In the genomic region with DNA sequence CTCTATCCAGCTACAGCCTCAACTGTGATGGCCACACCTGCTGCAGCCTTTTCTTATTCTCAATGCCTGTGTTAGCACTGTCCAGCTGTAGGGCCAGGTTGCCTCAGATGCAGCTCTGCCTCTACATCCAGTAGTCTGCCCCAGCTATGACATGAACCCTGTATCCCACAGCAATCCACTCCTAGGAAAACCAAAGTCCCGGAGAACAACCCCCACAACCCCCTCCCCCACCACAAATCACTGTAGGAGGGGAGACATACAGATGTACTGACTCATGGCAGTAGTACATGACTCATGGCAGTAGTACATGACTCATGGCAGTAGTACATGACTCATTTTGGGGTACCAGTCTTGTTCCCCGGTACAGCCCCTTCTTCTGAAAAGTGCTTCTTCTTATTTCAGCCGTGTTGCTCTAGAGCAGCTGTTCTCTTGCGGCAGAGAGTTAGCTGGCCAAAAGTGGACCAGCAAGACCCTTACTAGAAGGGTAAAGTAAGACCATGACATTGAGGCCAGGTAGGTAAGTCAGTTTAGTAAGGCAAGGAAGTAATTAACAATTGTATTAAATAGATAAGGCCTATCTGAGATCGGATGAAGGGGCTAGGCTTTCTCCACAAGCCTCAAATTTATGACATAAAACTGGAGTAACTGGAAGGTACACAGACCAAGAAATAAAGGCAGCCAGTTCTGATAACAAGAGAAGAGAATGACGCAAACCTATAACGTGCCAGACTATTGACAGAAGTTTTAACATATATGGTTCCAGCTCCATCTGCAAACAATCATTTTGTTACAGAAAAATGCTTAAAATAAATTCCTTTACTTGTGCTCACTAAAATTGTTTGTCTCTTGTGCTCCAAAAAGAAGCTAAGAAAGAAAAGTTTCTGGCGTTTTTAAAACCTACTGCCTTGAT, we compare ENCODE assay signal across 9 cellular contexts.
A peak's percentile ranks its signal among the peaks of the same experiment; 100 is the strongest.
DNase-seq lines count a peak whose midpoint lies in the region; ATAC-seq, FAIRE-seq and TF ChIP-seq lines count a peak whose summit lies in the region.
"Had no signal": no experiment of that assay in that cellular context is flagged by ENCODE, and none has a peak within 500 bp of the region (broad histone marks: within the 10 kb centered on the region; RNA-seq: fewer than 3 reads in every experiment).

No MANE protein-coding gene starts in this region.

- in situ Hi-C loops in GM12878 (cut with MboI) (no loop called here), G401 (cut with HindIII; ENCODE audit: low sequenced_read_pairs) (no loop called here)

- H3K9me3 Mint-ChIP-seq in glutamatergic neuron (ENCODE audit: unreplicated experiment) (no peaks in the 10 kb centered on the region), progenitor cell of endocrine pancreas (ENCODE audit: low read depth) (no peaks in the 10 kb centered on the region)
- H3K9me3 Mint-ChIP-seq: T-helper 1 cell treated with Interleukin-12 subunit alpha and Interleukin-12 subunit beta and Interleukin-4 antibody, amounts not matched to agents 30 μg/mL and 1 μg/mL, for 36 hours had no signal

- H4K20me1 ChIP-seq in GM12878 (ENCODE audit: control insufficient read depth, insufficient read depth), result no peaks in the 10 kb centered on the region

- POLR2A ChIA-PET in GM12878 (lab: Charles Lee), result no interaction called here

- RAD21 ChIA-PET in GM12878 (lab: Charles Lee; ENCODE audit: unreplicated experiment), result no interaction called here

- H3K9ac ChIP-seq in GM12878 (ENCODE audit: control insufficient read depth, insufficient read depth, low read length), result no peak overlapping the region

- H3K79me2 ChIP-seq in GM12878 (ENCODE audit: control insufficient read depth, insufficient read depth, low read length), result no peaks in the 10 kb centered on the region

- H3K27me3 ChIP-seq in GM12878 (replicated peaks in 1 of 2; ENCODE audit: control insufficient read depth in 2 of 2, insufficient read depth in 2 of 2, low read length in 1 of 2) (no peaks in the 10 kb centered on the region), esophagus muscularis mucosa (no peaks in the 10 kb centered on the region)

- H3K36me3 Mint-ChIP-seq in glutamatergic neuron (ENCODE audit: unreplicated experiment) (no peaks in the 10 kb centered on the region), progenitor cell of endocrine pancreas (ENCODE audit: insufficient read depth) (no peaks in the 10 kb centered on the region)

- DNase-seq in AG08396 (ENCODE audit: low spot score) (peak; percentile 27), GM12878 (ENCODE audit: low read depth, low spot score) (peak; percentile 12), glutamatergic neuron (no peak), esophagus muscularis mucosa (ENCODE audit: extremely low spot score) (no peak), G401 (ENCODE audit: low spot score) (no peak), progenitor cell of endocrine pancreas (ENCODE audit: low spot score, unreplicated experiment) (no peak)

- no peak overlapping the region for H3K4me3 Mint-ChIP-seq in glutamatergic neuron (ENCODE audit: unreplicated experiment)
- H3K4me3 Mint-ChIP-seq in progenitor cell of endocrine pancreas (ENCODE audit: low read depth), result no peak overlapping the region
- H3K4me3 Mint-ChIP-seq: T-helper 1 cell treated with Interleukin-12 subunit alpha and Interleukin-12 subunit beta and Interleukin-4 antibody, amounts not matched to agents 30 μg/mL and 1 μg/mL, for 36 hours had no signal

- SMC1A ChIA-PET in GM12878 (lab: Charles Lee; ENCODE audit: uncharacterized antibody, unreplicated experiment), result no interaction called here

- H2AFZ ChIP-seq in GM12878 (ENCODE audit: control insufficient read depth, low read depth, low read length), result no peak overlapping the region

- TF ChIP-seq CTCF in GM12878 (IDR thresholded peaks at IDR 0.05 in 2 of 3, conservative IDR thresholded peaks at IDR 0.05 in 1 of 3; ENCODE audit: control insufficient read depth in 2 of 3, extremely low read depth in 1 of 3, insufficient read depth in 1 of 3, low read depth in 3 of 3, low read length in 3 of 3) (no peak), glutamatergic neuron (IDR thresholded peaks at IDR 0.05; ENCODE audit: partially characterized antibody, unreplicated experiment) (no peak), esophagus muscularis mucosa (IDR thresholded peaks at IDR 0.05) (no peak), progenitor cell of endocrine pancreas (IDR thresholded peaks at IDR 0.05; ENCODE audit: unreplicated experiment) (no peak)

- 1% methylated on average over 8 of the region's 8 CpGs for WGBS in GM12878 (ENCODE audit: insufficient coverage, insufficient replicate concordance, low lambda C conversion rate, missing lambda C conversion rate)
- WGBS in esophagus muscularis mucosa, result 61% methylated on average over 8 of the region's 8 CpGs

- intact Hi-C loops in GM12878 (cut with micrococcal nuclease; ENCODE audit: unreplicated experiment) (no loop called here), esophagus muscularis mucosa (cut with DNase I) (no loop called here)

- no peak for TF ChIP-seq RAD21 in GM12878 (IDR thresholded peaks at IDR 0.05; ENCODE audit: insufficient read depth, low read depth, low read length)

- H3K27me3 Mint-ChIP-seq in glutamatergic neuron (ENCODE audit: unreplicated experiment) (no peaks in the 10 kb centered on the region), progenitor cell of endocrine pancreas (no peaks in the 10 kb centered on the region)

- no peaks in the 10 kb centered on the region for H3K36me3 ChIP-seq in GM12878 (ENCODE audit: control insufficient read depth in 2 of 2, insufficient read depth in 2 of 2, low read length in 1 of 2)
- no peaks in the 10 kb centered on the region for H3K36me3 ChIP-seq in esophagus muscularis mucosa

- H3K4me1 ChIP-seq in GM12878 (ENCODE audit: control insufficient read depth, insufficient read depth, low read length) (peaks cover 16% of the 10 kb centered on the region), esophagus muscularis mucosa (no peaks in the 10 kb centered on the region)

- CTCF ChIA-PET in GM12878 (lab: Yijun Ruan, JAX), result no interaction called here

- no peak for TF ChIP-seq POLR2A in GM12878 (IDR thresholded peaks at IDR 0.05; ENCODE audit: low read depth, low read length)
- TF ChIP-seq POLR2A in esophagus muscularis mucosa (IDR thresholded peaks at IDR 0.05; ENCODE audit: low read depth), result no peak

- H3K4me3 ChIP-seq in GM12878 (no peak overlapping the region), esophagus muscularis mucosa (no peak overlapping the region)

- no peak overlapping the region for H3K27ac Mint-ChIP-seq in glutamatergic neuron (ENCODE audit: unreplicated experiment)
- H3K27ac Mint-ChIP-seq in progenitor cell of endocrine pancreas, result no peak overlapping the region
- H3K27ac Mint-ChIP-seq: T-helper 1 cell treated with Interleukin-12 subunit alpha and Interleukin-12 subunit beta and Interleukin-4 antibody, amounts not matched to agents 30 μg/mL and 1 μg/mL, for 36 hours had no signal

- BruUV-seq in GM12878 (replicated peaks; lab: Mats Ljungman, UMichigan), result no TSS peak

- H3K27ac ChIP-seq in GM12878 (ENCODE audit: control insufficient read depth, insufficient read depth) (peak overlapping the region; percentile 6; the same call in 1 of the 2 replicates), esophagus muscularis mucosa (replicated peaks in 1 of 4) (no peak overlapping the region)

- ATAC-seq in GM19438 (IDR thresholded peaks at IDR 0.05; ENCODE audit: low read depth, unreplicated experiment) (peak; percentile 76), HG03139 (IDR thresholded peaks at IDR 0.05; ENCODE audit: unreplicated experiment) (peak; percentile 82), GM12878 (peak; percentile 90)

- FAIRE-seq in GM12878 (lab: Jason Lieb, UNC), result peak; percentile 44

- TF ChIP-seq EP300 in GM12878 (IDR thresholded peaks at IDR 0.05; ENCODE audit: borderline replicate concordance in 1 of 2, control insufficient read depth in 1 of 2, low read depth in 2 of 2, low read length in 2 of 2), result peak in 1 of 2 experiments; percentile 75; a peak in 2 of 4 replicates
- TF ChIP-seq EP300 in esophagus muscularis mucosa (IDR thresholded peaks at IDR 0.05), result no peak

- H3K4me2 ChIP-seq in GM12878 (ENCODE audit: control insufficient read depth, insufficient read depth), result peak overlapping the region; percentile 66

- H3K4me1 Mint-ChIP-seq in glutamatergic neuron (ENCODE audit: low read depth, unreplicated experiment), result no peaks in the 10 kb centered on the region
- H3K4me1 Mint-ChIP-seq in progenitor cell of endocrine pancreas (ENCODE audit: low read depth), result peaks cover under 1% of the 10 kb centered on the region

- no peaks in the 10 kb centered on the region; the same call in 2 of the 3 replicates for H3K9me3 ChIP-seq in GM12878 (replicated peaks; ENCODE audit: control insufficient read depth, insufficient read depth, low read length)
- H3K9me3 ChIP-seq in esophagus muscularis mucosa, result peaks cover 0 to 6% (median 0%) of the 10 kb centered on the region in 4 donors

TF ChIP-seq in GM12878, 131 proteins besides CTCF, POLR2A, EP300 and RAD21 (continues in another document):
- TF ChIP-seq SMARCA5 (IDR thresholded peaks at IDR 0.05) (no peak), SMC3 (IDR thresholded peaks at IDR 0.05; ENCODE audit: borderline replicate concordance, low read length) (no peak), ZZZ3 (IDR thresholded peaks at IDR 0.05; ENCODE audit: control insufficient read depth, insufficient read length, low read depth) (no peak), RUNX3 (IDR thresholded peaks at IDR 0.05; ENCODE audit: low read length) (peak; percentile 97), PAX5 (IDR thresholded peaks at IDR 0.05; ENCODE audit: borderline replicate concordance, low read depth, low read length) (peak; percentile 92; the same call in 1 of the 2 replicates), MYB (IDR thresholded peaks at IDR 0.05; ENCODE audit: borderline replicate concordance, low read depth, low read length) (no peak), RBBP5 (conservative IDR thresholded peaks at IDR 0.05) (no peak), IKZF2 (IDR thresholded peaks at IDR 0.05) (peak; percentile 40 to 62; a peak in 2 of 4 replicates), NR2C1 (IDR thresholded peaks at IDR 0.05) (no peak), SMAD5 (IDR thresholded peaks at IDR 0.05; ENCODE audit: low read depth) (peak; percentile 31; the same call in 1 of the 2 replicates)
- TF ChIP-seq, protein P1, sequence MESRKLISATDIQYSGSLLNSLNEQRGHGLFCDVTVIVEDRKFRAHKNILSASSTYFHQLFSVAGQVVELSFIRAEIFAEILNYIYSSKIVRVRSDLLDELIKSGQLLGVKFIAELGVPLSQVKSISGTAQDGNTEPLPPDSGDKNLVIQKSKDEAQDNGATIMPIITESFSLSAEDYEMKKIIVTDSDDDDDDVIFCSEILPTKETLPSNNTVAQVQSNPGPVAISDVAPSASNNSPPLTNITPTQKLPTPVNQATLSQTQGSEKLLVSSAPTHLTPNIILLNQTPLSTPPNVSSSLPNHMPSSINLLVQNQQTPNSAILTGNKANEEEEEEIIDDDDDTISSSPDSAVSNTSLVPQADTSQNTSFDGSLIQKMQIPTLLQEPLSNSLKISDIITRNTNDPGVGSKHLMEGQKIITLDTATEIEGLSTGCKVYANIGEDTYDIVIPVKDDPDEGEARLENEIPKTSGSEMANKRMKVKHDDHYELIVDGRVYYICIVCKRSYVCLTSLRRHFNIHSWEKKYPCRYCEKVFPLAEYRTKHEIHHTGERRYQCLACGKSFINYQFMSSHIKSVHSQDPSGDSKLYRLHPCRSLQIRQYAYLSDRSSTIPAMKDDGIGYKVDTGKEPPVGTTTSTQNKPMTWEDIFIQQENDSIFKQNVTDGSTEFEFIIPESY (IDR thresholded peaks at IDR 0.05), result no peak

Comparison
In these comparisons a context has a peak if more than half of its experiments do, and no peak if none do; other contexts are left out.
1. DNase-seq: peak in AG08396 (single experiment) and GM12878 (single experiment); none in glutamatergic neuron (single experiment), esophagus muscularis mucosa (single experiment), G401 (single experiment) and progenitor cell of endocrine pancreas (single experiment).
2. Peak in every context shown above with its lines, with median percentiles within 50 percentile points of each other: ATAC-seq.